In the genomic region with DNA sequence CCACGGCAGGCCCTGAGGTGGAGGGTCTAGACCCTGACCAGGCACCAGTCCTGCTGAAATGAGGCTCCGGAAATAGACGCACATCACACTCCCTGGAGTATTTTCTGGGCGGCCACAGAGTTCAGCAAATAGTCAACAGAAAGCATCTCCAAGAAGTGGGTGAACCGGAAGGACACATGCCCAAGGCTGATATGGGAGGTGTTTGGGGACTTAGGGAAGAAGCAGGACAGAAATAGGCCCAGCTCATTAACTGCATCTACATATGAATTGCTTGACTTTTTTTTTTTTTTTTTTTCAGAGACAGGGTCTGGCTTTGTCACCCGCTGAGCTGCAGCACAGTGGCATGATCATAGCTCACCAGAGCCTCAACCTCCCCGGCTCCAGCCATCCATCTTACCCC, we compare ENCODE assay signal across 18 cellular contexts. TPM values are rescaled to one million over a fixed set of nuclear protein-coding genes. Genes with fewer than 3 reads are reported as not detected.
DNase-seq lines count a peak whose midpoint lies in the region; ATAC-seq and TF ChIP-seq lines count a peak whose summit lies in the region.
"Had no signal": no experiment of that assay in that cellular context is flagged by ENCODE, and none has a peak within 500 bp of the region (broad histone marks: within the 10 kb centered on the region; RNA-seq: fewer than 3 reads in every experiment).

No MANE protein-coding gene starts in this region.

- 76 to 82% (median 79%) methylated on average over 7 of the region's 7 CpGs for WGBS in heart left ventricle, 4 donors

- TF ChIP-seq CTCF in heart left ventricle (IDR thresholded peaks at IDR 0.05) (no peak), Panc1 (IDR thresholded peaks at IDR 0.05) (no peak), upper lobe of right lung (IDR thresholded peaks at IDR 0.05) (no peak)

- H3K27me3 ChIP-seq in heart left ventricle: no peaks in the 10 kb centered on the region
- H3K27me3 ChIP-seq in Panc1 (ENCODE audit: control insufficient read depth, insufficient read depth, low read length): no peaks in the 10 kb centered on the region
- H3K27me3 ChIP-seq in iPS-15b (ENCODE audit: control insufficient read depth, insufficient read depth, low read length): no peaks in the 10 kb centered on the region
- H3K27me3 ChIP-seq in upper lobe of right lung: no peaks in the 10 kb centered on the region

- POLR2A ChIA-PET in Panc1 (lab: Charles Lee): interaction anchor here (0.5 to 0.6 kb wide), 3 partner anchors 116 to 313 kb away, joined by 3 to 7 read pairs (median 4); no protein-coding TSS in a partner anchor

- in situ Hi-C loops in Panc1 (cut with HindIII; ENCODE audit: low pct_unique_long_range_greater_than_20kb, low sequenced_read_pairs): no loop called here

- no TSS peak for BruUV-seq in Panc1 (replicated peaks; lab: Mats Ljungman, UMichigan)

- H3K9me3 ChIP-seq in heart left ventricle: no peaks in the 10 kb centered on the region
- no peaks in the 10 kb centered on the region for H3K9me3 ChIP-seq in Panc1 (ENCODE audit: control insufficient read depth, insufficient read depth, low read depth, low read length)
- H3K9me3 ChIP-seq in iPS-15b (ENCODE audit: control insufficient read depth, insufficient read depth, low read length): no peaks in the 10 kb centered on the region
- H3K9me3 ChIP-seq in upper lobe of right lung: no peaks in the 10 kb centered on the region
- H3K9me3 ChIP-seq: Caco-2, psoas muscle had no signal

- H3K36me3 ChIP-seq in heart left ventricle (peaks cover 0 to 5% (median 0%) of the 10 kb centered on the region in 9 donors), Panc1 (ENCODE audit: control insufficient read depth, insufficient read depth, low read length) (no peaks in the 10 kb centered on the region), iPS-15b (ENCODE audit: control insufficient read depth, insufficient read depth, low read length) (no peaks in the 10 kb centered on the region), upper lobe of right lung (no peaks in the 10 kb centered on the region)

- H3K4me1 ChIP-seq in heart left ventricle (peaks cover 0 to 42% (median 29%) of the 10 kb centered on the region in 12 donors), Panc1 (ENCODE audit: control insufficient read depth, insufficient read depth, low read length) (peaks cover 45% of the 10 kb centered on the region), iPS-15b (ENCODE audit: control insufficient read depth, insufficient read depth, low read length) (peaks cover 12% of the 10 kb centered on the region), upper lobe of right lung (peaks cover 41% of the 10 kb centered on the region)

- CTCF ChIA-PET in Panc1 (lab: Charles Lee): interaction anchor here (0.6 kb wide), 4 partner anchors 15 to 86 kb away, joined by 3 to 7 read pairs (median 4); no protein-coding TSS in a partner anchor

- H3K9ac ChIP-seq in iPS-15b (ENCODE audit: low read depth, low read length): peak overlapping the region; percentile 13

- H3K27ac ChIP-seq in heart left ventricle: peak overlapping the region in 7 of 12 donors; percentile 50 to 91 (median 77)
- H3K27ac ChIP-seq in Panc1 (ENCODE audit: low read length): peak overlapping the region; percentile 85
- H3K27ac ChIP-seq in upper lobe of right lung: peak overlapping the region; percentile 81
- H3K27ac ChIP-seq: HL-60, psoas muscle had no signal

- no peak for TF ChIP-seq POLR2A in heart left ventricle (IDR thresholded peaks at IDR 0.05)

- peak in 1 of 5 donors; percentile 14 for DNase-seq in heart left ventricle
- no peak for DNase-seq in Right ventricle myocardium inferior (ENCODE audit: missing footprints)
- no peak for DNase-seq in Panc1 (ENCODE audit: low read depth, low spot score)
- no peak for DNase-seq in upper lobe of right lung
- no peak for DNase-seq in NCI-H1436 (lab: John Stamatoyannopoulos, UW)
- no peak for DNase-seq in NK-92 treated with Interleukin-12 subunit alpha and Interleukin-12 subunit beta, amount 100 ng/mL, for 24 hours (lab: John Stamatoyannopoulos, UW)
- DNase-seq in posterior cingulate gyrus: no peak
- DNase-seq: activated naive CD4-positive, alpha-beta T cell treated with anti-CD3 and anti-CD28 coated beads, Interleukin-2, amount 50 U/mL, for 16 hours; Caco-2; effector memory CD8-positive, alpha-beta T cell; NCI-H187; psoas muscle; RPMI8226; stimulated activated CD4-positive, alpha-beta T cell treated with anti-CD3 and anti-CD28 coated beads, Interleukin-15, amount 100 ng/mL, for 24 hours; substantia nigra; T-cell had no signal

- H3K4me3 ChIP-seq in heart left ventricle (no peak overlapping the region), Panc1 (ENCODE audit: low read depth in 2 of 2, low read length in 2 of 2) (no peak overlapping the region), iPS-15b (ENCODE audit: low read depth, low read length) (no peak overlapping the region), upper lobe of right lung (no peak overlapping the region)
- H3K4me3 ChIP-seq: psoas muscle had no signal

- intact Hi-C loops in heart left ventricle (cut with DNase I) (no loop called here), Right ventricle myocardium inferior (cut with DNase I) (no loop called here), Panc1 (cut with micrococcal nuclease; ENCODE audit: unreplicated experiment) (no loop called here), upper lobe of right lung (cut with DNase I) (no loop called here), posterior cingulate gyrus (cut with DNase I) (no loop called here)

- no peak for ATAC-seq in heart left ventricle
- ATAC-seq in Right ventricle myocardium inferior: no peak
- no peak for ATAC-seq in Panc1
- ATAC-seq in upper lobe of right lung: no peak
- ATAC-seq: effector memory CD8-positive, alpha-beta T cell; psoas muscle; T-cell had no signal

RNA-seq across cellular contexts. Expression of gene GPR157, which starts 36.5 kb away (rescaled TPM):
- total RNA-seq in heart left ventricle: 10 to 100 TPM; 21.1 to 41.8 (median 30.3) TPM
- 10 to 100 TPM in 1 of 2 donors, 1 to 10 TPM in 1; 9.2 to 10.2 TPM for polyA plus RNA-seq in heart left ventricle
- 49.0 TPM for total RNA-seq in Right ventricle myocardium inferior
- total RNA-seq in Panc1 (2021; ENCODE audit: unreplicated experiment): 19.8 TPM
- polyA plus RNA-seq in Panc1 (2012; ENCODE audit: insufficient read length): 33.9 TPM
- 19.0 TPM for total RNA-seq in upper lobe of right lung
